ENCODE assay signal across 9 cellular contexts in genomic region chr9:88660611-88661010, GRCh38.
DNase-seq lines count a peak whose midpoint lies in the region; ATAC-seq and TF ChIP-seq lines count a peak whose summit lies in the region.
"Had no signal": no experiment of that assay in that cellular context is flagged by ENCODE, and none has a peak within 500 bp of the region (broad histone marks: within the 10 kb centered on the region; RNA-seq: fewer than 3 reads in every experiment).

No MANE protein-coding gene starts in this region.

- H2AFZ ChIP-seq in smooth muscle cell (ENCODE audit: low read depth), result no peak overlapping the region

- no peaks in the 10 kb centered on the region for H3F3A ChIP-seq in smooth muscle cell (ENCODE audit: low read depth)

- H3K27me3 ChIP-seq in smooth muscle cell (ENCODE audit: low read depth), result no peaks in the 10 kb centered on the region

- 50% methylated on average over 1 of the region's 1 CpG for WGBS in smooth muscle cell (ENCODE audit: low lambda C conversion rate)

- peak; percentile 74 for TF ChIP-seq CTCF in epithelial cell of proximal tubule (conservative IDR thresholded peaks at IDR 0.05; ENCODE audit: low read depth, low read length)
- TF ChIP-seq CTCF in smooth muscle cell (IDR thresholded peaks at IDR 0.05; ENCODE audit: borderline replicate concordance, insufficient read depth, poor library complexity, severe bottlenecking), result peak; percentile 38

- H3K4me1 ChIP-seq in smooth muscle cell (ENCODE audit: low read depth), result no peaks in the 10 kb centered on the region

- ATAC-seq in HG02588 (IDR thresholded peaks at IDR 0.05; ENCODE audit: unreplicated experiment) (no peak), GM21390 (IDR thresholded peaks at IDR 0.05; ENCODE audit: unreplicated experiment) (no peak), GM21367 (IDR thresholded peaks at IDR 0.05; ENCODE audit: unreplicated experiment) (no peak)

- H3K36me3 ChIP-seq in smooth muscle cell (ENCODE audit: low read depth), result no peaks in the 10 kb centered on the region

- H3K9ac ChIP-seq in smooth muscle cell (ENCODE audit: low read depth), result no peak overlapping the region

- H3K4me2 ChIP-seq in smooth muscle cell, result no peak overlapping the region

- no peaks in the 10 kb centered on the region for H3K9me3 ChIP-seq in smooth muscle cell (replicated peaks; ENCODE audit: low read depth)

- no peak overlapping the region for H3K4me3 ChIP-seq in epithelial cell of proximal tubule (ENCODE audit: low read depth, low read length)
- no peak overlapping the region for H3K4me3 ChIP-seq in smooth muscle cell
- H3K4me3 ChIP-seq: lung had no signal

- DNase-seq in activated T-cell treated with anti-CD3 and anti-CD28 coated beads for 48 hours (ENCODE audit: low read depth), result peak; percentile 1
- no peak for DNase-seq in activated T-cell treated with anti-CD3 and anti-CD28 coated beads, Interleukin-2, amount 50 U/mL, for 48 hours
- peak; percentile 0 for DNase-seq in NCI-H524 treated with DMSO at 0.1 percent for 48 hours (lab: John Stamatoyannopoulos, UW)
- DNase-seq in epithelial cell of proximal tubule (ENCODE audit: low read depth), result no peak
- DNase-seq in smooth muscle cell (lab: John Stamatoyannopoulos, UW; ENCODE audit: unreplicated experiment), result no peak

- H4K20me1 ChIP-seq in smooth muscle cell (ENCODE audit: low read depth), result no peaks in the 10 kb centered on the region

- no peak overlapping the region for H3K27ac ChIP-seq in smooth muscle cell (ENCODE audit: low read depth)

- no peaks in the 10 kb centered on the region for H3K79me2 ChIP-seq in smooth muscle cell (ENCODE audit: low read depth)

Comparison
In these comparisons a context has a peak if more than half of its experiments do, and no peak if none do; other contexts are left out.
1. DNase-seq: peak in activated T-cell treated with anti-CD3 and anti-CD28 coated beads for 48 hours (single experiment) and NCI-H524 treated with DMSO at 0.1 percent for 48 hours (single experiment); none in activated T-cell treated with anti-CD3 and anti-CD28 coated beads, Interleukin-2, amount 50 U/mL, for 48 hours (0 of 2), epithelial cell of proximal tubule (single experiment) and smooth muscle cell (single experiment).